In the genomic region with DNA sequence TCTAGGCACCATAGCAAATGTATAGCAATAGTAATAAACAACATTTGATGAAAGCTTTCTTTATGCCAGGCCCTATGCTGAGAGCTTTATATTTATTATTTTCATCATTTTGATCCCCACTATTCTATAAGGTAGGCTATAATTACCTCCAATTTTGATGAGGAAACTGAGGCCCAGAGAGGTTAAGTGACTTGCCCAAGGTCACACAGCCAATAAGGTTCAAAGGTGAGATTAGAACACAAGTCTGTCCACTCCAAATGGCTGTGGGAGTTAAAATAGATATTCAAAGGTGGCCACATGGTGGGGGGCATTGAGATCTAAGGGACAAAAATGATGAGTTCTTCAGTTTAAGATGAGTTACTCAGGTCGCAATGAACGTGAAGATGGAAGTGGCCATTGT, we compare ENCODE assay signal across 2 cellular contexts.
A peak's percentile ranks its signal among the peaks of the same experiment; 100 is the strongest.
TF ChIP-seq lines count a peak whose summit lies in the region.

No MANE protein-coding gene starts in this region.

TF ChIP-seq in HepG2, 621 proteins besides CTCF, POLR2A, EP300 and RAD21 (continued from another document):
- peak; percentile 76; the same call in 1 of the 2 replicates for TF ChIP-seq ZNF768 (CRISPR knock-in tag; IDR thresholded peaks at IDR 0.05)

TF ChIP-seq in IMR-90, 13 proteins besides CTCF, POLR2A, EP300 and RAD21 (continued from another document):
- TF ChIP-seq NFE2L2 (IDR thresholded peaks at IDR 0.05; ENCODE audit: low read depth, low read length) (no peak), RFX5 (IDR thresholded peaks at IDR 0.05; ENCODE audit: low read depth, low read length) (no peak), MAFK (IDR thresholded peaks at IDR 0.05; ENCODE audit: low read depth, low read length) (no peak), CHD1 (IDR thresholded peaks at IDR 0.05; ENCODE audit: low read depth, low read length) (no peak), MXI1 (IDR thresholded peaks at IDR 0.05; ENCODE audit: borderline replicate concordance, low read depth, low read length) (no peak), BHLHE40 (IDR thresholded peaks at IDR 0.05; ENCODE audit: low read depth, low read length) (no peak), CEBPB (IDR thresholded peaks at IDR 0.05; ENCODE audit: low read depth, low read length) (no peak), MAZ (IDR thresholded peaks at IDR 0.05; ENCODE audit: borderline replicate concordance, low read depth, low read length) (no peak), RCOR1 (IDR thresholded peaks at IDR 0.05; ENCODE audit: insufficient replicate concordance, low read length) (no peak), FOS (IDR thresholded peaks at IDR 0.05; ENCODE audit: low read depth, low read length) (no peak)
- TF ChIP-seq, protein P1, sequence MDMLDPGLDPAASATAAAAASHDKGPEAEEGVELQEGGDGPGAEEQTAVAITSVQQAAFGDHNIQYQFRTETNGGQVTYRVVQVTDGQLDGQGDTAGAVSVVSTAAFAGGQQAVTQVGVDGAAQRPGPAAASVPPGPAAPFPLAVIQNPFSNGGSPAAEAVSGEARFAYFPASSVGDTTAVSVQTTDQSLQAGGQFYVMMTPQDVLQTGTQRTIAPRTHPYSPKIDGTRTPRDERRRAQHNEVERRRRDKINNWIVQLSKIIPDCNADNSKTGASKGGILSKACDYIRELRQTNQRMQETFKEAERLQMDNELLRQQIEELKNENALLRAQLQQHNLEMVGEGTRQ (IDR thresholded peaks at IDR 0.05; ENCODE audit: low read depth, low read length), result no peak
- TF ChIP-seq, protein P2, sequence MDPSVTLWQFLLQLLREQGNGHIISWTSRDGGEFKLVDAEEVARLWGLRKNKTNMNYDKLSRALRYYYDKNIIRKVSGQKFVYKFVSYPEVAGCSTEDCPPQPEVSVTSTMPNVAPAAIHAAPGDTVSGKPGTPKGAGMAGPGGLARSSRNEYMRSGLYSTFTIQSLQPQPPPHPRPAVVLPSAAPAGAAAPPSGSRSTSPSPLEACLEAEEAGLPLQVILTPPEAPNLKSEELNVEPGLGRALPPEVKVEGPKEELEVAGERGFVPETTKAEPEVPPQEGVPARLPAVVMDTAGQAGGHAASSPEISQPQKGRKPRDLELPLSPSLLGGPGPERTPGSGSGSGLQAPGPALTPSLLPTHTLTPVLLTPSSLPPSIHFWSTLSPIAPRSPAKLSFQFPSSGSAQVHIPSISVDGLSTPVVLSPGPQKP (IDR thresholded peaks at IDR 0.05; ENCODE audit: borderline replicate concordance, low read depth, low read length), result no peak
